ENCODE assay signal across 28 cellular contexts in genomic region chr2:136539355-136539754, GRCh38.
"Had no signal": no experiment of that assay in that cellular context is flagged by ENCODE, and none has a peak within 500 bp of the region (broad histone marks: within the 10 kb centered on the region; RNA-seq: fewer than 3 reads in every experiment).

No MANE protein-coding gene starts in this region.

- H3K36me3 ChIP-seq: colonic mucosa, esophagus muscularis mucosa, esophagus squamous epithelium, gastrocnemius medialis, gastroesophageal sphincter, heart left ventricle, heart right ventricle had no signal

- H3K4me1 ChIP-seq: colonic mucosa, esophagus muscularis mucosa, esophagus squamous epithelium, foreskin keratinocyte, gastrocnemius medialis, gastroesophageal sphincter had no signal

- H3K27me3 ChIP-seq: colonic mucosa, dorsolateral prefrontal cortex, esophagus muscularis mucosa, esophagus squamous epithelium, foreskin keratinocyte, gastrocnemius medialis, gastroesophageal sphincter, heart left ventricle, heart right ventricle had no signal

- FAIRE-seq: colon, endometrium, endothelial cell of umbilical vein, frontal cortex had no signal

- ATAC-seq: effector memory CD8-positive, alpha-beta T cell; esophagus mucosa; foreskin keratinocyte; gastrocnemius medialis; gastroesophageal sphincter; heart left ventricle had no signal

- DNase-seq: colonic mucosa; cortex of kidney; dermis blood vessel endothelial cell; dorsolateral prefrontal cortex; effector CD4-positive, alpha-beta T cell; effector CD8-positive, alpha-beta T cell; effector memory CD4-positive, alpha-beta T cell; effector memory CD8-positive, alpha-beta T cell; endodermal cell; erythroblast; esophagus squamous epithelium; foreskin fibroblast; foreskin keratinocyte; foreskin melanocyte; gastrocnemius medialis; glutamatergic neuron; head of caudate nucleus; heart left ventricle; heart right ventricle had no signal

- H3K9me3 ChIP-seq: colonic mucosa, esophagus muscularis mucosa, esophagus squamous epithelium, gastrocnemius medialis, gastroesophageal sphincter, heart left ventricle, heart right ventricle had no signal

- H3K4me3 ChIP-seq: colonic mucosa, coronary artery, dorsolateral prefrontal cortex, esophagus muscularis mucosa, esophagus squamous epithelium, gastrocnemius medialis, gastroesophageal sphincter, heart left ventricle, heart right ventricle had no signal

- H3K27ac ChIP-seq: colonic mucosa, coronary artery, dorsolateral prefrontal cortex, epithelial cell of prostate, esophagus muscularis mucosa, esophagus squamous epithelium, foreskin keratinocyte, gastrocnemius medialis, gastroesophageal sphincter, heart left ventricle, heart right ventricle had no signal
